In genomic region chr20:17771206-17772004, GRCh38 we compare ENCODE assay signal across 1 cellular context.
TF ChIP-seq lines count a peak whose summit lies in the region.

No MANE protein-coding gene starts in this region.

TF ChIP-seq in HepG2, 621 proteins besides CTCF, POLR2A, EP300 and RAD21 (continued from another document and continues in another):
- TF ChIP-seq, protein P1, sequence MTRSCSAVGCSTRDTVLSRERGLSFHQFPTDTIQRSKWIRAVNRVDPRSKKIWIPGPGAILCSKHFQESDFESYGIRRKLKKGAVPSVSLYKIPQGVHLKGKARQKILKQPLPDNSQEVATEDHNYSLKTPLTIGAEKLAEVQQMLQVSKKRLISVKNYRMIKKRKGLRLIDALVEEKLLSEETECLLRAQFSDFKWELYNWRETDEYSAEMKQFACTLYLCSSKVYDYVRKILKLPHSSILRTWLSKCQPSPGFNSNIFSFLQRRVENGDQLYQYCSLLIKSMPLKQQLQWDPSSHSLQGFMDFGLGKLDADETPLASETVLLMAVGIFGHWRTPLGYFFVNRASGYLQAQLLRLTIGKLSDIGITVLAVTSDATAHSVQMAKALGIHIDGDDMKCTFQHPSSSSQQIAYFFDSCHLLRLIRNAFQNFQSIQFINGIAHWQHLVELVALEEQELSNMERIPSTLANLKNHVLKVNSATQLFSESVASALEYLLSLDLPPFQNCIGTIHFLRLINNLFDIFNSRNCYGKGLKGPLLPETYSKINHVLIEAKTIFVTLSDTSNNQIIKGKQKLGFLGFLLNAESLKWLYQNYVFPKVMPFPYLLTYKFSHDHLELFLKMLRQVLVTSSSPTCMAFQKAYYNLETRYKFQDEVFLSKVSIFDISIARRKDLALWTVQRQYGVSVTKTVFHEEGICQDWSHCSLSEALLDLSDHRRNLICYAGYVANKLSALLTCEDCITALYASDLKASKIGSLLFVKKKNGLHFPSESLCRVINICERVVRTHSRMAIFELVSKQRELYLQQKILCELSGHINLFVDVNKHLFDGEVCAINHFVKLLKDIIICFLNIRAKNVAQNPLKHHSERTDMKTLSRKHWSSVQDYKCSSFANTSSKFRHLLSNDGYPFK (CRISPR knock-in tag; IDR thresholded peaks at IDR 0.05; ENCODE audit: borderline replicate concordance): no peak; the same call in 1 of the 2 replicates
- TF ChIP-seq ZSCAN31 (CRISPR knock-in tag; IDR thresholded peaks at IDR 0.05; ENCODE audit: low read depth): peak; percentile 80; the same call in 1 of the 2 replicates
- no peak; the same call in 1 of the 2 replicates for TF ChIP-seq ZNF800 (CRISPR knock-in tag; IDR thresholded peaks at IDR 0.05)
- TF ChIP-seq HOMEZ (CRISPR knock-in tag; IDR thresholded peaks at IDR 0.05; ENCODE audit: low read depth): peak; percentile 79
- peak; percentile 82; the same call in 1 of the 2 replicates for TF ChIP-seq ZNF614 (CRISPR knock-in tag; IDR thresholded peaks at IDR 0.05; ENCODE audit: borderline replicate concordance)
- TF ChIP-seq, protein P2, sequence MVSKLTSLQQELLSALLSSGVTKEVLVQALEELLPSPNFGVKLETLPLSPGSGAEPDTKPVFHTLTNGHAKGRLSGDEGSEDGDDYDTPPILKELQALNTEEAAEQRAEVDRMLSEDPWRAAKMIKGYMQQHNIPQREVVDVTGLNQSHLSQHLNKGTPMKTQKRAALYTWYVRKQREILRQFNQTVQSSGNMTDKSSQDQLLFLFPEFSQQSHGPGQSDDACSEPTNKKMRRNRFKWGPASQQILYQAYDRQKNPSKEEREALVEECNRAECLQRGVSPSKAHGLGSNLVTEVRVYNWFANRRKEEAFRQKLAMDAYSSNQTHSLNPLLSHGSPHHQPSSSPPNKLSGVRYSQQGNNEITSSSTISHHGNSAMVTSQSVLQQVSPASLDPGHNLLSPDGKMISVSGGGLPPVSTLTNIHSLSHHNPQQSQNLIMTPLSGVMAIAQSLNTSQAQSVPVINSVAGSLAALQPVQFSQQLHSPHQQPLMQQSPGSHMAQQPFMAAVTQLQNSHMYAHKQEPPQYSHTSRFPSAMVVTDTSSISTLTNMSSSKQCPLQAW (CRISPR knock-in tag; IDR thresholded peaks at IDR 0.05): peak; percentile 75
- TF ChIP-seq NR3C1 (CRISPR knock-in tag; IDR thresholded peaks at IDR 0.05): no peak
- TF ChIP-seq ZNF749 (CRISPR knock-in tag; IDR thresholded peaks at IDR 0.05; ENCODE audit: borderline replicate concordance): no peak
- no peak; the same call in 1 of the 2 replicates for TF ChIP-seq ZNF589 (CRISPR knock-in tag; conservative IDR thresholded peaks at IDR 0.05)
- TF ChIP-seq ZNF543 (CRISPR knock-in tag; IDR thresholded peaks at IDR 0.05): peak; percentile 78
- peak; percentile 66 for TF ChIP-seq ZMYM3 (CRISPR knock-in tag; IDR thresholded peaks at IDR 0.05)
- no peak for TF ChIP-seq HMGA1 (CRISPR knock-in tag; conservative IDR thresholded peaks at IDR 0.05)
- TF ChIP-seq ZNF629 (CRISPR knock-in tag; conservative IDR thresholded peaks at IDR 0.05): no peak
- peak; percentile 41 for TF ChIP-seq ZFX (CRISPR knock-in tag; IDR thresholded peaks at IDR 0.05; ENCODE audit: low read depth)
- TF ChIP-seq REST (IDR thresholded peaks at IDR 0.05; ENCODE audit: borderline replicate concordance in 1 of 2, low read depth in 1 of 2, low read length in 2 of 2): no peak
- peak; percentile 46; the same call in 1 of the 2 replicates for TF ChIP-seq FOXO1 (CRISPR knock-in tag; IDR thresholded peaks at IDR 0.05)
- TF ChIP-seq CCAR2 (optimal IDR thresholded peaks at IDR 0.05; ENCODE audit: low read depth, low read length): peak; percentile 27
- no peak for TF ChIP-seq ZNF772 (CRISPR knock-in tag; IDR thresholded peaks at IDR 0.05)
- peak; percentile 55; the same call in 1 of the 2 replicates for TF ChIP-seq ARID2 (CRISPR knock-in tag; IDR thresholded peaks at IDR 0.05; ENCODE audit: borderline replicate concordance)
- TF ChIP-seq SOX6 (IDR thresholded peaks at IDR 0.05): no peak
- TF ChIP-seq SOX6 (CRISPR knock-in tag; IDR thresholded peaks at IDR 0.05): peak; percentile 85
- peak; percentile 80; the same call in 1 of the 2 replicates for TF ChIP-seq MTA1 (CRISPR knock-in tag; IDR thresholded peaks at IDR 0.05; ENCODE audit: borderline replicate concordance)
- TF ChIP-seq MAFG (CRISPR knock-in tag; IDR thresholded peaks at IDR 0.05): no peak
- no peak for TF ChIP-seq IKZF1 (IDR thresholded peaks at IDR 0.05)
- TF ChIP-seq, protein P3, sequence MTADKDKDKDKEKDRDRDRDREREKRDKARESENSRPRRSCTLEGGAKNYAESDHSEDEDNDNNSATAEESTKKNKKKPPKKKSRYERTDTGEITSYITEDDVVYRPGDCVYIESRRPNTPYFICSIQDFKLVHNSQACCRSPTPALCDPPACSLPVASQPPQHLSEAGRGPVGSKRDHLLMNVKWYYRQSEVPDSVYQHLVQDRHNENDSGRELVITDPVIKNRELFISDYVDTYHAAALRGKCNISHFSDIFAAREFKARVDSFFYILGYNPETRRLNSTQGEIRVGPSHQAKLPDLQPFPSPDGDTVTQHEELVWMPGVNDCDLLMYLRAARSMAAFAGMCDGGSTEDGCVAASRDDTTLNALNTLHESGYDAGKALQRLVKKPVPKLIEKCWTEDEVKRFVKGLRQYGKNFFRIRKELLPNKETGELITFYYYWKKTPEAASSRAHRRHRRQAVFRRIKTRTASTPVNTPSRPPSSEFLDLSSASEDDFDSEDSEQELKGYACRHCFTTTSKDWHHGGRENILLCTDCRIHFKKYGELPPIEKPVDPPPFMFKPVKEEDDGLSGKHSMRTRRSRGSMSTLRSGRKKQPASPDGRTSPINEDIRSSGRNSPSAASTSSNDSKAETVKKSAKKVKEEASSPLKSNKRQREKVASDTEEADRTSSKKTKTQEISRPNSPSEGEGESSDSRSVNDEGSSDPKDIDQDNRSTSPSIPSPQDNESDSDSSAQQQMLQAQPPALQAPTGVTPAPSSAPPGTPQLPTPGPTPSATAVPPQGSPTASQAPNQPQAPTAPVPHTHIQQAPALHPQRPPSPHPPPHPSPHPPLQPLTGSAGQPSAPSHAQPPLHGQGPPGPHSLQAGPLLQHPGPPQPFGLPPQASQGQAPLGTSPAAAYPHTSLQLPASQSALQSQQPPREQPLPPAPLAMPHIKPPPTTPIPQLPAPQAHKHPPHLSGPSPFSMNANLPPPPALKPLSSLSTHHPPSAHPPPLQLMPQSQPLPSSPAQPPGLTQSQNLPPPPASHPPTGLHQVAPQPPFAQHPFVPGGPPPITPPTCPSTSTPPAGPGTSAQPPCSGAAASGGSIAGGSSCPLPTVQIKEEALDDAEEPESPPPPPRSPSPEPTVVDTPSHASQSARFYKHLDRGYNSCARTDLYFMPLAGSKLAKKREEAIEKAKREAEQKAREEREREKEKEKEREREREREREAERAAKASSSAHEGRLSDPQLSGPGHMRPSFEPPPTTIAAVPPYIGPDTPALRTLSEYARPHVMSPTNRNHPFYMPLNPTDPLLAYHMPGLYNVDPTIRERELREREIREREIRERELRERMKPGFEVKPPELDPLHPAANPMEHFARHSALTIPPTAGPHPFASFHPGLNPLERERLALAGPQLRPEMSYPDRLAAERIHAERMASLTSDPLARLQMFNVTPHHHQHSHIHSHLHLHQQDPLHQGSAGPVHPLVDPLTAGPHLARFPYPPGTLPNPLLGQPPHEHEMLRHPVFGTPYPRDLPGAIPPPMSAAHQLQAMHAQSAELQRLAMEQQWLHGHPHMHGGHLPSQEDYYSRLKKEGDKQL (CRISPR knock-in tag; IDR thresholded peaks at IDR 0.05; ENCODE audit: low read depth): peak; percentile 72
- TF ChIP-seq SNAI1 (CRISPR knock-in tag; IDR thresholded peaks at IDR 0.05; ENCODE audit: borderline replicate concordance): no peak
- TF ChIP-seq ZNF616 (CRISPR knock-in tag; IDR thresholded peaks at IDR 0.05; ENCODE audit: low read depth): no peak
- no peak; the same call in 1 of the 2 replicates for TF ChIP-seq MYPOP (CRISPR knock-in tag; IDR thresholded peaks at IDR 0.05)
- peak in 1 of 2 experiments; percentile 66; a peak in 1 of 4 replicates for TF ChIP-seq KLF16 (CRISPR knock-in tag; IDR thresholded peaks at IDR 0.05)
- no peak for TF ChIP-seq ZNF891 (CRISPR knock-in tag; IDR thresholded peaks at IDR 0.05)
- TF ChIP-seq HOXA9 (CRISPR knock-in tag; IDR thresholded peaks at IDR 0.05; ENCODE audit: borderline replicate concordance): no peak
- peak; percentile 31; the same call in 1 of the 2 replicates for TF ChIP-seq ZNF337 (CRISPR knock-in tag; IDR thresholded peaks at IDR 0.05; ENCODE audit: borderline replicate concordance, low read depth)
- TF ChIP-seq KLF15 (CRISPR knock-in tag; IDR thresholded peaks at IDR 0.05; ENCODE audit: borderline replicate concordance): no peak
- no peak for TF ChIP-seq MBD4 (IDR thresholded peaks at IDR 0.05; ENCODE audit: borderline replicate concordance, low read length)
- TF ChIP-seq ZBTB42 (CRISPR knock-in tag; IDR thresholded peaks at IDR 0.05): no peak
- TF ChIP-seq CREBL2 (CRISPR knock-in tag; IDR thresholded peaks at IDR 0.05; ENCODE audit: borderline replicate concordance): peak; percentile 49; the same call in 1 of the 2 replicates
- TF ChIP-seq ZSCAN29 (CRISPR knock-in tag; conservative IDR thresholded peaks at IDR 0.05): peak; percentile 84
- peak; percentile 61; the same call in 1 of the 2 replicates for TF ChIP-seq THRA (CRISPR knock-in tag; IDR thresholded peaks at IDR 0.05; ENCODE audit: borderline replicate concordance)
- TF ChIP-seq RFX5 (IDR thresholded peaks at IDR 0.05; ENCODE audit: low read depth, low read length): no peak
- TF ChIP-seq, protein P4, sequence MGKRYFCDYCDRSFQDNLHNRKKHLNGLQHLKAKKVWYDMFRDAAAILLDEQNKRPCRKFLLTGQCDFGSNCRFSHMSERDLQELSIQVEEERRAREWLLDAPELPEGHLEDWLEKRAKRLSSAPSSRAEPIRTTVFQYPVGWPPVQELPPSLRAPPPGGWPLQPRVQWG (CRISPR knock-in tag; IDR thresholded peaks at IDR 0.05; ENCODE audit: borderline replicate concordance, low read depth): no peak
- TF ChIP-seq RCOR2 (CRISPR knock-in tag; IDR thresholded peaks at IDR 0.05): peak; percentile 79
